10 cellular contexts compared by ENCODE assay signal in genomic region chrX:17656035-17656418, GRCh38.
DNase-seq lines count a peak whose midpoint lies in the region; ATAC-seq, FAIRE-seq and TF ChIP-seq lines count a peak whose summit lies in the region.
"Had no signal": no experiment of that assay in that cellular context is flagged by ENCODE, and none has a peak within 500 bp of the region (broad histone marks: within the 10 kb centered on the region; RNA-seq: fewer than 3 reads in every experiment).

No MANE protein-coding gene starts in this region.

- no peak overlapping the region for H3K9ac ChIP-seq in IMR-90 (ENCODE audit: low read depth, low read length)
- no peak overlapping the region for H3K9ac ChIP-seq in endodermal cell (ENCODE audit: extremely low read depth, low read length, poor library complexity, severe bottlenecking)
- peak overlapping the region; percentile 65 for H3K9ac ChIP-seq in neural cell (ENCODE audit: low read length)

- no peak overlapping the region for H2BK120ac ChIP-seq in IMR-90 (ENCODE audit: low read depth, low read length)

- no TSS peak for BruUV-seq in IMR-90 (replicated peaks; lab: Mats Ljungman, UMichigan)

- H3K27me3 ChIP-seq in IMR-90 (ENCODE audit: control insufficient read depth, insufficient read depth, low read length), result peaks cover 3% of the 10 kb centered on the region; the same call in 1 of the 2 replicates
- H3K27me3 ChIP-seq in endodermal cell (ENCODE audit: control insufficient read depth, insufficient read depth, low read length, poor library complexity, severe bottlenecking), result peaks cover 41% of the 10 kb centered on the region
- peaks cover 2% of the 10 kb centered on the region for H3K27me3 ChIP-seq in neural cell (ENCODE audit: insufficient read depth, low read depth, low read length)

- no peaks in the 10 kb centered on the region for H3K9me2 ChIP-seq in neural cell (ENCODE audit: insufficient read depth, low read length)

- no peaks in the 10 kb centered on the region for H3K36me3 ChIP-seq in IMR-90 (ENCODE audit: control insufficient read depth, insufficient read depth, low read length)
- H3K36me3 ChIP-seq in endodermal cell (ENCODE audit: control insufficient read depth, insufficient read depth, low read length), result no peaks in the 10 kb centered on the region
- H3K36me3 ChIP-seq in neural cell (ENCODE audit: insufficient read depth, low read length), result no peaks in the 10 kb centered on the region

- peaks cover 67% of the 10 kb centered on the region for H3K27me3 Mint-ChIP-seq in endodermal cell (ENCODE audit: insufficient read depth)

- no peak overlapping the region for H3K4ac ChIP-seq in IMR-90 (ENCODE audit: low read depth, low read length)

- no peak for TF ChIP-seq RAD21 in IMR-90 (IDR thresholded peaks at IDR 0.05; ENCODE audit: low read length)
- TF ChIP-seq RAD21 in neural cell (conservative IDR thresholded peaks at IDR 0.05), result no peak

- peak overlapping the region; percentile 58 for H3K4me3 Mint-ChIP-seq in endodermal cell

- H3K56ac ChIP-seq in IMR-90 (ENCODE audit: extremely low read depth, insufficient read depth, low read length), result no peak overlapping the region

- H3K4me2 ChIP-seq in IMR-90 (ENCODE audit: low read depth, low read length) (no peak overlapping the region; the same call in 1 of the 2 replicates), neural cell (ENCODE audit: low read length) (no peak overlapping the region)

- H3K4me3 ChIP-seq in AG10803 (ENCODE audit: low read length) (peak overlapping the region; percentile 46), IMR-90 (ENCODE audit: insufficient read depth, low read depth, low read length) (no peak overlapping the region), endodermal cell (ENCODE audit: low read length) (peak overlapping the region; percentile 74), neural cell (ENCODE audit: low read length) (peak overlapping the region; percentile 72)

- dilution Hi-C loops in IMR-90 (cut with HindIII; ENCODE audit: low sequenced_read_pairs, unreplicated experiment), result no loop called here

- FAIRE-seq in HTR-8/SVneo (lab: Jason Lieb, UNC), result no peak
- FAIRE-seq: GM19239 had no signal

- TF ChIP-seq POLR2A in IMR-90 (IDR thresholded peaks at IDR 0.05; ENCODE audit: low read depth, low read length), result no peak

- WGBS in IMR-90 (ENCODE audit: extremely low coverage in 2 of 2, insufficient read length in 1 of 2), 2 experiments, result 0% methylated on average over 4 of the region's 36 CpGs; no CpG with 5 or more reads in 1 of the 2 experiments
- 4 to 8% methylated on average over 2 to 33 of the region's 36 CpGs for WGBS in endodermal cell (ENCODE audit: insufficient coverage in 1 of 2, insufficient read length in 1 of 2), 2 experiments

- H3K18ac ChIP-seq in IMR-90 (ENCODE audit: low read depth, low read length), result no peak overlapping the region

- H2BK5ac ChIP-seq in IMR-90 (ENCODE audit: low read depth, low read length, poor library complexity, severe bottlenecking), result no peak overlapping the region

- DNase-seq in AG10803 (ENCODE audit: low read depth) (peak; percentile 2), IMR-90 (no peak), endodermal cell (peak; percentile 64), HTR-8/SVneo (ENCODE audit: insufficient read length, low spot score) (no peak), CD1c-positive myeloid dendritic cell (ENCODE audit: extremely low spot score) (no peak)
- DNase-seq: NCI-H146 had no signal

- no peak overlapping the region for H4K91ac ChIP-seq in IMR-90 (ENCODE audit: insufficient read depth, low read depth, low read length)

- no peak for TF ChIP-seq EP300 in neural cell (conservative IDR thresholded peaks at IDR 0.05; ENCODE audit: poor library complexity, severe bottlenecking)

- no peaks in the 10 kb centered on the region for H3F3A ChIP-seq in neural cell (ENCODE audit: insufficient read depth, low read length, poor library complexity, severe bottlenecking)

- H2BK20ac ChIP-seq in IMR-90 (ENCODE audit: low read depth, low read length), result no peak overlapping the region

- H3K4me1 Mint-ChIP-seq in endodermal cell, result peaks cover 12% of the 10 kb centered on the region

- no peaks in the 10 kb centered on the region for H3K79me1 ChIP-seq in IMR-90 (ENCODE audit: low read depth in 1 of 2, low read length in 2 of 2)

- H3K9me3 ChIP-seq in IMR-90 (ENCODE audit: control insufficient read depth, insufficient read depth, low read length) (no peaks in the 10 kb centered on the region), endodermal cell (ENCODE audit: control insufficient read depth, low read length) (no peaks in the 10 kb centered on the region), neural cell (ENCODE audit: low read length) (no peaks in the 10 kb centered on the region)

- no peak overlapping the region for H2AK9ac ChIP-seq in IMR-90 (replicated peaks; ENCODE audit: low read depth, low read length, poor library complexity)

- intact Hi-C loops in IMR-90 (cut with micrococcal nuclease), result no loop called here

- no peak overlapping the region for H2BK15ac ChIP-seq in IMR-90 (ENCODE audit: low read depth, low read length)

- CTCF ChIA-PET in IMR-90 (lab: Yijun Ruan, JAX), result no interaction called here

- no peaks in the 10 kb centered on the region for H3K36me3 Mint-ChIP-seq in endodermal cell (ENCODE audit: low read depth)

- ATAC-seq in IMR-90 (ENCODE audit: low read depth) (peak; percentile 11; the same call in 1 of the 2 replicates), HG02981 (IDR thresholded peaks at IDR 0.05; ENCODE audit: unreplicated experiment) (no peak), GM21423 (IDR thresholded peaks at IDR 0.05; ENCODE audit: unreplicated experiment) (no peak)

- no peak overlapping the region for H3K27ac Mint-ChIP-seq in endodermal cell

- no peak overlapping the region for H4K5ac ChIP-seq in IMR-90 (ENCODE audit: low read depth, low read length)

- H2AK5ac ChIP-seq in IMR-90 (ENCODE audit: low read depth, low read length), result no peak overlapping the region

- TF ChIP-seq CTCF in AG10803 (conservative IDR thresholded peaks at IDR 0.05; ENCODE audit: low read length) (no peak), IMR-90 (conservative IDR thresholded peaks at IDR 0.05; ENCODE audit: low read depth, low read length) (no peak), endodermal cell (conservative IDR thresholded peaks at IDR 0.05) (no peak), neural cell (IDR thresholded peaks at IDR 0.05; ENCODE audit: poor library complexity, severe bottlenecking) (no peak)

- H4K8ac ChIP-seq in IMR-90 (ENCODE audit: low read depth in 2 of 2, low read length in 2 of 2), result no peak overlapping the region

- in situ Hi-C loops in IMR-90 (cut with MboI; ENCODE audit: low sequenced_read_pairs), result no loop called here

- H3K27ac ChIP-seq in IMR-90 (ENCODE audit: insufficient read depth, low read length) (no peak overlapping the region), endodermal cell (ENCODE audit: low read depth, low read length) (no peak overlapping the region), neural cell (ENCODE audit: low read length) (peak overlapping the region; percentile 20)

- H3K4me1 ChIP-seq in IMR-90 (ENCODE audit: control insufficient read depth, insufficient read depth, low read length) (peaks cover 3% of the 10 kb centered on the region), endodermal cell (ENCODE audit: control insufficient read depth, insufficient read depth, low read length) (no peaks in the 10 kb centered on the region)

- H4K20me1 ChIP-seq in IMR-90 (ENCODE audit: insufficient read depth, low read length) (no peaks in the 10 kb centered on the region), neural cell (ENCODE audit: insufficient read depth) (no peaks in the 10 kb centered on the region)

- H2AFZ ChIP-seq in IMR-90 (replicated peaks; ENCODE audit: low read length, poor library complexity) (no peak overlapping the region), neural cell (ENCODE audit: low read depth, low read length) (no peak overlapping the region)

- no peak overlapping the region for H3K23ac ChIP-seq in IMR-90 (ENCODE audit: low read depth, low read length)

- no peaks in the 10 kb centered on the region for H3K79me2 ChIP-seq in neural cell (replicated peaks; ENCODE audit: insufficient read depth, low read length)

- no peaks in the 10 kb centered on the region for H3K9me3 Mint-ChIP-seq in endodermal cell

- H3K14ac ChIP-seq in IMR-90 (replicated peaks; ENCODE audit: low read depth, low read length), result no peak overlapping the region

- POLR2A ChIA-PET in IMR-90 (lab: Charles Lee; ENCODE audit: unreplicated experiment), result no interaction called here

- no peaks in the 10 kb centered on the region for H3K9me1 ChIP-seq in IMR-90 (ENCODE audit: insufficient read depth, low read length)

TF ChIP-seq in IMR-90, 13 proteins besides CTCF, POLR2A, EP300 and RAD21 (continues in another document):
- TF ChIP-seq MXI1 (IDR thresholded peaks at IDR 0.05; ENCODE audit: borderline replicate concordance, low read depth, low read length), result no peak
- TF ChIP-seq RFX5 (IDR thresholded peaks at IDR 0.05; ENCODE audit: low read depth, low read length), result no peak
- no peak for TF ChIP-seq NFE2L2 (IDR thresholded peaks at IDR 0.05; ENCODE audit: low read depth, low read length)
- TF ChIP-seq RCOR1 (IDR thresholded peaks at IDR 0.05; ENCODE audit: insufficient replicate concordance, low read length), result no peak
- TF ChIP-seq CEBPB (IDR thresholded peaks at IDR 0.05; ENCODE audit: low read depth, low read length), result no peak
- TF ChIP-seq FOS (IDR thresholded peaks at IDR 0.05; ENCODE audit: low read depth, low read length), result no peak

TF ChIP-seq in neural cell, 6 proteins besides CTCF, POLR2A, EP300 and RAD21 (continues in another document):
- TF ChIP-seq TAF1 (IDR thresholded peaks at IDR 0.05; ENCODE audit: low read depth), result no peak

Comparison
In these comparisons a context has a peak if more than half of its experiments do, and no peak if none do; other contexts are left out.
1. DNase-seq: peak in AG10803 (single experiment) and endodermal cell (single experiment); none in IMR-90 (single experiment), HTR-8/SVneo (single experiment) and CD1c-positive myeloid dendritic cell (single experiment).